7 cellular contexts compared by ENCODE assay signal in the genomic region with DNA sequence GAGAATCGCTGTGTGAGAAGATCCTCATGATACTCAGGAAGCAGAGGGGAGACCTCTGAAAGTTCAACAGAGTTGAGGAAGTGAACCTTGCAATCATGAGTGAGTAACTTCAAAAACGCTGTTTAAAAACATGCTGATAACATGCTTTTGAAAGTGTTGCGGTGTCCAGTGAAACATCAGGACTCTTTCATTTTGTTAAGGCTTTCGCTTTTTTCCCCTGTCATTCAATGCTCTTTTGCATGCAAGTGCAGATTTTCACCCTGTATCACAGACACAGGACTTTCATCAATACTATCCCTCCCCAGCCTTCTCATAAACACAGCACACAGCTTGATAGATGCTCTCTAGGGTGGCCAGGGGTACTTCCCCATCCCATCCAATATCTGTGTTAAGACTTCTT. TPM values are rescaled to one million over a fixed set of nuclear protein-coding genes. Genes with fewer than 3 reads are reported as not detected.
DNase-seq lines count a peak whose midpoint lies in the region; ATAC-seq lines count a peak whose summit lies in the region.
"Not testable (repeated sequence)": the region's sequence is repeated elsewhere in the genome, so short reads cannot be mapped to it uniquely, and the experiment has no call there.

No MANE protein-coding gene starts in this region.

- H3K27ac Mint-ChIP-seq in activated CD4-positive, alpha-beta T cell treated with anti-CD3 and anti-CD28 coated beads, Interleukin-2, amount 10 ng/mL, durations not matched to agents 24 days and 14 days: not testable (repeated sequence)

- ATAC-seq in GM18519 (IDR thresholded peaks at IDR 0.05; ENCODE audit: low FRiP score, unreplicated experiment) (peak; percentile 83), GM19467 (IDR thresholded peaks at IDR 0.05; ENCODE audit: unreplicated experiment) (peak; percentile 86), HG02623 (IDR thresholded peaks at IDR 0.05; ENCODE audit: unreplicated experiment) (peak; percentile 74), HG03097 (IDR thresholded peaks at IDR 0.05; ENCODE audit: low FRiP score, unreplicated experiment) (peak; percentile 85), HG03575 (IDR thresholded peaks at IDR 0.05; ENCODE audit: extremely low read depth, insufficient number of reproducible peaks, low FRiP score, unreplicated experiment) (peak; percentile 82)

- intact Hi-C loops in activated CD4-positive, alpha-beta T cell treated with anti-CD3 and anti-CD28 coated beads, Interleukin-2, amount 10 ng/mL, durations not matched to agents 24 days and 14 days (cut with micrococcal nuclease): not testable (repeated sequence)

- peak overlapping the region; percentile 43 for H3K4me3 Mint-ChIP-seq in activated CD4-positive, alpha-beta T cell treated with anti-CD3 and anti-CD28 coated beads, Interleukin-2, amount 10 ng/mL, durations not matched to agents 24 days and 14 days

- peaks cover 26% of the 10 kb centered on the region for H3K27me3 Mint-ChIP-seq in activated CD4-positive, alpha-beta T cell treated with anti-CD3 and anti-CD28 coated beads, Interleukin-2, amount 10 ng/mL, durations not matched to agents 24 days and 14 days

- not testable (repeated sequence) for H3K9me3 Mint-ChIP-seq in activated CD4-positive, alpha-beta T cell treated with anti-CD3 and anti-CD28 coated beads, Interleukin-2, amount 10 ng/mL, durations not matched to agents 24 days and 14 days

- H3K36me3 Mint-ChIP-seq in activated CD4-positive, alpha-beta T cell treated with anti-CD3 and anti-CD28 coated beads, Interleukin-2, amount 10 ng/mL, durations not matched to agents 24 days and 14 days (ENCODE audit: low read depth): not testable (repeated sequence)

- H3K4me1 Mint-ChIP-seq in activated CD4-positive, alpha-beta T cell treated with anti-CD3 and anti-CD28 coated beads, Interleukin-2, amount 10 ng/mL, durations not matched to agents 24 days and 14 days: peaks cover 25% of the 10 kb centered on the region

- peak; percentile 67 for DNase-seq in activated CD4-positive, alpha-beta T cell treated with anti-CD3 and anti-CD28 coated beads, Interleukin-2, amount 10 ng/mL, durations not matched to agents 24 days and 14 days
- peak; percentile 16 for DNase-seq in central memory CD4-positive, alpha-beta T cell

RNA-seq across cellular contexts. Expression of a gene that starts 23.9 kb away (rescaled TPM):
- 1.1 and 1.8 TPM in 2 replicates for total RNA-seq in activated CD4-positive, alpha-beta T cell treated with anti-CD3 and anti-CD28 coated beads, Interleukin-2, amount 10 ng/mL, durations not matched to agents 24 days and 14 days

RNA-seq across cellular contexts. Expression of a gene that starts 23.9 kb away (rescaled TPM):
- total RNA-seq in activated CD4-positive, alpha-beta T cell treated with anti-CD3 and anti-CD28 coated beads, Interleukin-2, amount 10 ng/mL, durations not matched to agents 24 days and 14 days: 23.7 and 27.2 TPM in 2 replicates

Comparison
In these comparisons a context has a peak if more than half of its experiments do, and no peak if none do; other contexts are left out.
1. Peak in every context shown above with its lines: DNase-seq and ATAC-seq.